21 cellular contexts compared by ENCODE assay signal in the genomic region with DNA sequence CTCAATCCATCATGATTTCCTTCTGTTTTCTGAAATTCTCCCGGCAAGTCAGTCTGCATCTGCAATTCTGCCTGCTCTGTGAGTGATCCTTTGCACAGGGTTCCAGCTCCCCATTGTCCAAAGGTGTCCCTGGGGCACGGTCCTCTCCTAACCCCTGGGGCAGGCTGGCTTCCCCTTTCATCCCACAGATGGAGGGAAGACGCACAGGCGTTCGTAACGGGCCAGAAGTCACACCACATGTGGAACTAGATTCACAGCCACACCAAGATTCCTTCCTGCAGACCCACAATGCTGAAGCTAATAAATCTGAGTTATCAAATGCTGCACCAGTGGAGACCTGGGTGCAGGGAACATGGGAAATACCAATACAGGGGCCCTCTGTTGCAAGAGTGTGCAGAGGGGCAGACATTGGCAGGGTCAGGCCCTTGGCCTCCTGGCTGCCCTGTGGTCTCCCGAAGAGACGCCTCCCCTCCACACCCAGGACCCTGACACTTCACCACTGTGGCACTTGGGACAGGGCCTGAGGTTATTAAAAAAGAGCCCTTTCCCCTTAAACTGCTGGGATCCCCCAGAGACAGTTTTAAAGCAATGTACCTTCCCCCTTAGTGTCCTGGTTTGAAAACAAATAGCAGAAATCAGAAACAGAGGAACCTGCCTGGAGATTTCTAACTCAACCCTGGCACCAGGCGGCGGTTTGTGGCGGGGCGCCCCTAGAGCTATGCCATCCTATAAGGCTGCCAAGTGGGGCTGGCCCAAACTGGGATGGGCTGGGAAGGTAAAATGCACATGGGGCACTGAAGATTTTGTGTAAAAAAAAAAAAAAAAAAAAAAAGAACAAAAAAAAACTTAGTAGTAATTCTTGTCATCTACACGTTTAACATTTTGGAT. TPM values are rescaled to one million over a fixed set of nuclear protein-coding genes. Genes with fewer than 3 reads are reported as not detected.
A peak's percentile ranks its signal among the peaks of the same experiment; 100 is the strongest.
DNase-seq lines count a peak whose midpoint lies in the region; ATAC-seq and TF ChIP-seq lines count a peak whose summit lies in the region.
"Had no signal": no experiment of that assay in that cellular context is flagged by ENCODE, and none has a peak within 500 bp of the region (broad histone marks: within the 10 kb centered on the region; RNA-seq: fewer than 3 reads in every experiment).

No MANE protein-coding gene starts in this region.

- H3K4me3 Mint-ChIP-seq in natural killer cell treated with Interleukin-12 subunit alpha and Interleukin-12 subunit beta and Interleukin-15 and Interleukin-18, amount 100 ng/mL, for 72 hours = no peak overlapping the region
- H3K4me3 Mint-ChIP-seq: activated CD4-positive, alpha-beta T cell treated with anti-CD3 and anti-CD28 coated beads, Interleukin-2, amount 10 ng/mL, durations not matched to agents 24 days and 14 days; CD4-positive, CD25-positive, alpha-beta regulatory T cell; type B pancreatic cell had no signal

- DNase-seq in right atrium auricular region (ENCODE audit: low spot score) (peak; percentile 56), Right ventricle myocardium inferior (ENCODE audit: missing footprints) (no peak), ecto neural progenitor cell (ENCODE audit: low spot score) (peak; percentile 39), cortex of kidney (lab: John Stamatoyannopoulos, UW) (no peak), ACHN (no peak), T-helper 2 cell (no peak)
- peak; percentile 32 for DNase-seq in natural killer cell treated with Interleukin-12 subunit alpha and Interleukin-12 subunit beta and Interleukin-15 and Interleukin-18, amount 100 ng/mL, for 72 hours (ENCODE audit: low spot score)
- DNase-seq in stimulated activated CD4-positive, alpha-beta T cell treated with anti-CD3 and anti-CD28 coated beads, Interleukin-12 subunit alpha, Interleukin-12 subunit beta, amount 100 ng/mL, for 4 hours = no peak
- DNase-seq: activated CD4-positive, alpha-beta T cell treated with anti-CD3 and anti-CD28 coated beads, Interleukin-2, amount 10 ng/mL, durations not matched to agents 24 days and 14 days; activated effector memory CD4-positive, alpha-beta T cell treated with anti-CD3 and anti-CD28 coated beads, Interleukin-2, amount 50 U/mL, for 16 hours; amniotic stem cell; CD4-positive, CD25-positive, alpha-beta regulatory T cell; DMS53; erythroblast; NCI-H187; NCI-H226; pancreas; stimulated activated CD4-positive, alpha-beta T cell treated with anti-CD3 and anti-CD28 coated beads, Interleukin-2, amount 100 ng/mL, for 24 hours; stimulated activated naive CD8-positive, alpha-beta T cell treated with anti-CD3 and anti-CD28 coated beads, Interleukin-15, Interleukin-2, amounts not matched to agents 100 U/mL and 50 U/mL, for 24 hours had no signal

- no peak overlapping the region for H3K27ac ChIP-seq in right atrium auricular region
- H3K27ac ChIP-seq: cardiac muscle cell, pancreas had no signal

- no peaks in the 10 kb centered on the region for H3K9me3 ChIP-seq in right atrium auricular region
- H3K9me3 ChIP-seq: pancreas had no signal

- no peak for ATAC-seq in Right ventricle myocardium inferior
- ATAC-seq in natural killer cell treated with Interleukin-12 subunit alpha and Interleukin-12 subunit beta and Interleukin-15 and Interleukin-18, amount 100 ng/mL, for 72 hours = no peak
- ATAC-seq: pancreas; stimulated activated naive CD8-positive, alpha-beta T cell treated with anti-CD3 and anti-CD28 coated beads, Interleukin-15, Interleukin-2, amounts not matched to agents 100 U/mL and 50 U/mL, for 24 hours had no signal

- no peak overlapping the region for H3K27ac Mint-ChIP-seq in natural killer cell treated with Interleukin-12 subunit alpha and Interleukin-12 subunit beta and Interleukin-15 and Interleukin-18, amount 100 ng/mL, for 72 hours
- H3K27ac Mint-ChIP-seq: activated CD4-positive, alpha-beta T cell treated with anti-CD3 and anti-CD28 coated beads, Interleukin-2, amount 10 ng/mL, durations not matched to agents 24 days and 14 days; CD4-positive, CD25-positive, alpha-beta regulatory T cell; type B pancreatic cell had no signal

- peaks cover 26 to 29% of the 10 kb centered on the region in 2 donors for H3K4me1 Mint-ChIP-seq in natural killer cell treated with Interleukin-12 subunit alpha and Interleukin-12 subunit beta and Interleukin-15 and Interleukin-18, amount 100 ng/mL, for 72 hours (ENCODE audit: low read depth in 2 of 2)

- H3K4me1 ChIP-seq in right atrium auricular region = peaks cover 4 to 14% of the 10 kb centered on the region in 2 donors

- H3K4me3 ChIP-seq in right atrium auricular region = no peak overlapping the region
- H3K4me3 ChIP-seq: cardiac muscle cell, pancreas had no signal

- no peaks in the 10 kb centered on the region for H3K36me3 Mint-ChIP-seq in natural killer cell treated with Interleukin-12 subunit alpha and Interleukin-12 subunit beta and Interleukin-15 and Interleukin-18, amount 100 ng/mL, for 72 hours
- H3K36me3 Mint-ChIP-seq: CD4-positive, CD25-positive, alpha-beta regulatory T cell had no signal

- H3K9me3 Mint-ChIP-seq in natural killer cell treated with Interleukin-12 subunit alpha and Interleukin-12 subunit beta and Interleukin-15 and Interleukin-18, amount 100 ng/mL, for 72 hours = no peaks in the 10 kb centered on the region
- H3K9me3 Mint-ChIP-seq: activated CD4-positive, alpha-beta T cell treated with anti-CD3 and anti-CD28 coated beads, Interleukin-2, amount 10 ng/mL, durations not matched to agents 24 days and 14 days; CD4-positive, CD25-positive, alpha-beta regulatory T cell; type B pancreatic cell had no signal

- no peaks in the 10 kb centered on the region for H3K36me3 ChIP-seq in right atrium auricular region
- H3K36me3 ChIP-seq: cardiac muscle cell, pancreas had no signal

- in situ Hi-C loops in ACHN (cut with HindIII; ENCODE audit: low pct_ligation_motif_present, low pct_unique_long_range_greater_than_20kb, low sequenced_read_pairs) = no loop called here

- TF ChIP-seq CTCF in right atrium auricular region (IDR thresholded peaks at IDR 0.05) = no peak

- no peaks in the 10 kb centered on the region for H3K27me3 Mint-ChIP-seq in natural killer cell treated with Interleukin-12 subunit alpha and Interleukin-12 subunit beta and Interleukin-15 and Interleukin-18, amount 100 ng/mL, for 72 hours
- H3K27me3 Mint-ChIP-seq: type B pancreatic cell had no signal

- intact Hi-C loops in Right ventricle myocardium inferior (cut with DNase I) = no loop called here

- H3K27me3 ChIP-seq in right atrium auricular region = no peaks in the 10 kb centered on the region
- H3K27me3 ChIP-seq: cardiac muscle cell, pancreas had no signal

RNA-seq across cellular contexts. Expression of a gene that starts 15.4 kb away (rescaled TPM):
- total RNA-seq in right atrium auricular region (10 to 100 TPM; 11.0 to 14.0 TPM), Right ventricle myocardium inferior (12.3 TPM)
- total RNA-seq in natural killer cell treated with Interleukin-12 subunit alpha and Interleukin-12 subunit beta and Interleukin-15 and Interleukin-18, amount 100 ng/mL, for 72 hours = 10 to 100 TPM; 10.8 to 21.1 TPM

Comparison
In these comparisons a context has a peak if more than half of its experiments do, and no peak if none do; other contexts are left out.
1. DNase-seq: peak in right atrium auricular region (single experiment), ecto neural progenitor cell (single experiment) and natural killer cell treated with Interleukin-12 subunit alpha and Interleukin-12 subunit beta and Interleukin-15 and Interleukin-18, amount 100 ng/mL, for 72 hours (single experiment); none in Right ventricle myocardium inferior (single experiment), cortex of kidney (single experiment), stimulated activated CD4-positive, alpha-beta T cell treated with anti-CD3 and anti-CD28 coated beads, Interleukin-12 subunit alpha, Interleukin-12 subunit beta, amount 100 ng/mL, for 4 hours (single experiment), ACHN (single experiment) and T-helper 2 cell (0 of 5).